15 cellular contexts compared by ENCODE assay signal in the genomic region with DNA sequence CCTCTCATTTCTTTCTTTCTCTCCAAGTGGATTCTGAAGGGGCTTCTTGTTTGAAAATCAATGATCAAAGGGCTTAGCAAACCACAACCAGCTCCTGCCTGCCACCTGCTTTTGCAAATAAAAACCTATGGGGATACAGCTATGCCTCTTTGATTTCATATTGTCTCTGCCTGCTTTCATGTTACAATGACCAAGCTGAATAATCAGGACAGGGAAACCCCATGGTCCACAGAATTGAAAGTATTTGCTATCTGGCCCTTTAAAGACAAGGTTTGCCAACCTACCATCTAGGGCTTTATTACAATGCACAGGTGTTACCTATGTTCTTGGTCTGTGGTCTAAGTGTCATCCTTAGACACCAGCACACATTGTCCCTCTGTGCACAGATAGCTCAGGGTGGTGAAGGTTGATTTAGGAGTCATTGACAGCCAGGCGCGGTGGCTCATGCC. TPM values are rescaled to one million over a fixed set of nuclear protein-coding genes. Genes with fewer than 3 reads are reported as not detected.
DNase-seq lines count a peak whose midpoint lies in the region; ATAC-seq lines count a peak whose summit lies in the region.
"Had no signal": no experiment of that assay in that cellular context is flagged by ENCODE, and none has a peak within 500 bp of the region (broad histone marks: within the 10 kb centered on the region; RNA-seq: fewer than 3 reads in every experiment).

No MANE protein-coding gene starts in this region.

- no peak overlapping the region for H2AFZ ChIP-seq in trophoblast cell (ENCODE audit: insufficient read depth, low read length, poor library complexity)

- H3K18ac ChIP-seq in trophoblast cell (ENCODE audit: low read length), result no peak overlapping the region

- H3K27ac Mint-ChIP-seq in activated T-cell treated with anti-CD3 and anti-CD28 coated beads, Interleukin-2, amount 50 U/mL, for 72 hours, result peak overlapping the region; percentile 16
- no peak overlapping the region for H3K27ac Mint-ChIP-seq in activated T-cell treated with anti-CD3 and anti-CD28 coated beads, Interleukin-2, amount 50 U/mL, for 24 hours
- peak overlapping the region; percentile 93 for H3K27ac Mint-ChIP-seq in activated T-helper 17 cell treated with anti-CD3 and anti-CD28 coated beads, Interleukin-2, amount 50 U/mL, for 72 hours
- H3K27ac Mint-ChIP-seq: T-helper 17 cell had no signal

- H3K4me3 Mint-ChIP-seq in activated T-cell treated with anti-CD3 and anti-CD28 coated beads, Interleukin-2, amount 50 U/mL, for 72 hours, result peak overlapping the region; percentile 3 to 7
- H3K4me3 Mint-ChIP-seq in activated T-cell treated with anti-CD3 and anti-CD28 coated beads, Interleukin-2, amount 50 U/mL, for 24 hours, result no peak overlapping the region
- peak overlapping the region; percentile 69 for H3K4me3 Mint-ChIP-seq in activated T-helper 17 cell treated with anti-CD3 and anti-CD28 coated beads, Interleukin-2, amount 50 U/mL, for 72 hours
- H3K4me3 Mint-ChIP-seq: T-helper 17 cell, type B pancreatic cell had no signal

- DNase-seq in activated T-cell treated with anti-CD3 and anti-CD28 coated beads, Interleukin-2, amount 50 U/mL, for 72 hours, result peak in 1 of 2 donors; percentile 8
- no peak for DNase-seq in activated T-cell treated with anti-CD3 and anti-CD28 coated beads, Interleukin-2, amount 50 U/mL, for 24 hours
- no peak for DNase-seq in stimulated activated naive CD8-positive, alpha-beta T cell treated with anti-CD3 and anti-CD28 coated beads, Interleukin-15, Interleukin-2, amounts not matched to agents 100 U/mL and 50 U/mL, for 24 hours
- DNase-seq in effector CD8-positive, alpha-beta T cell (lab: John Stamatoyannopoulos, UW), result no peak
- DNase-seq in trophoblast cell (no peak), Kasumi-1 (lab: John Stamatoyannopoulos, UW) (no peak)
- DNase-seq: activated CD4-positive, alpha-beta T cell treated with anti-CD3 and anti-CD28 coated beads for 48 hours; KG1; NCI-H1436 treated with DMSO at 0.1 percent for 48 hours; NCI-H82; ovary; T-helper 17 cell had no signal

- peaks cover 3% of the 10 kb centered on the region for H3K79me1 ChIP-seq in trophoblast cell (ENCODE audit: low read length)

- H3K27ac ChIP-seq in trophoblast cell (ENCODE audit: low read depth, low read length), result no peak overlapping the region
- H3K27ac ChIP-seq: ovary had no signal

- H3K4me1 Mint-ChIP-seq in activated T-cell treated with anti-CD3 and anti-CD28 coated beads, Interleukin-2, amount 50 U/mL, for 72 hours (ENCODE audit: low read depth), result peaks cover 48% of the 10 kb centered on the region
- peaks cover 39% of the 10 kb centered on the region for H3K4me1 Mint-ChIP-seq in activated T-cell treated with anti-CD3 and anti-CD28 coated beads, Interleukin-2, amount 50 U/mL, for 24 hours (ENCODE audit: low read depth)
- H3K4me1 Mint-ChIP-seq in activated T-helper 17 cell treated with anti-CD3 and anti-CD28 coated beads, Interleukin-2, amount 50 U/mL, for 72 hours, result peaks cover 23% of the 10 kb centered on the region

- H2BK12ac ChIP-seq in trophoblast cell (ENCODE audit: low read length), result no peak overlapping the region

- H3K79me2 ChIP-seq in trophoblast cell (ENCODE audit: control insufficient read depth, insufficient read depth, low read length, poor library complexity), result peaks cover 1% of the 10 kb centered on the region

- no peak overlapping the region for H2BK120ac ChIP-seq in trophoblast cell (ENCODE audit: insufficient read depth, low read length, poor library complexity)

- no peaks in the 10 kb centered on the region for H3K27me3 Mint-ChIP-seq in activated T-cell treated with anti-CD3 and anti-CD28 coated beads, Interleukin-2, amount 50 U/mL, for 72 hours (ENCODE audit: low read depth)
- H3K27me3 Mint-ChIP-seq in activated T-cell treated with anti-CD3 and anti-CD28 coated beads, Interleukin-2, amount 50 U/mL, for 24 hours, result no peaks in the 10 kb centered on the region
- H3K27me3 Mint-ChIP-seq in activated T-helper 17 cell treated with anti-CD3 and anti-CD28 coated beads, Interleukin-2, amount 50 U/mL, for 72 hours, result no peaks in the 10 kb centered on the region
- H3K27me3 Mint-ChIP-seq: T-helper 17 cell, type B pancreatic cell had no signal

- no peak overlapping the region for H3K23ac ChIP-seq in trophoblast cell (ENCODE audit: low read length)

- H3K4ac ChIP-seq in trophoblast cell (ENCODE audit: low read depth, low read length), result no peak overlapping the region

- no peak overlapping the region for H2AK5ac ChIP-seq in trophoblast cell (ENCODE audit: low read length)

- H3K14ac ChIP-seq in trophoblast cell (ENCODE audit: low read length), result no peak overlapping the region

- WGBS in trophoblast cell (ENCODE audit: extremely low coverage, insufficient coverage, insufficient read length), result no CpG with 5 or more reads among the region's 2 CpGs

- no peak overlapping the region for H3K4me2 ChIP-seq in trophoblast cell (ENCODE audit: low read length)

- H3K9ac ChIP-seq in trophoblast cell (ENCODE audit: low read length), result no peak overlapping the region

- H3K36me3 Mint-ChIP-seq in activated T-cell treated with anti-CD3 and anti-CD28 coated beads, Interleukin-2, amount 50 U/mL, for 72 hours (ENCODE audit: insufficient read depth in 2 of 2), result no peaks in the 10 kb centered on the region
- H3K36me3 Mint-ChIP-seq in activated T-cell treated with anti-CD3 and anti-CD28 coated beads, Interleukin-2, amount 50 U/mL, for 24 hours (ENCODE audit: low read depth), result no peaks in the 10 kb centered on the region
- peaks cover 8% of the 10 kb centered on the region for H3K36me3 Mint-ChIP-seq in activated T-helper 17 cell treated with anti-CD3 and anti-CD28 coated beads, Interleukin-2, amount 50 U/mL, for 72 hours (ENCODE audit: low read depth)
- H3K36me3 Mint-ChIP-seq: type B pancreatic cell had no signal

- no peaks in the 10 kb centered on the region for H3K27me3 ChIP-seq in trophoblast cell (ENCODE audit: insufficient read depth, low read length)
- H3K27me3 ChIP-seq: ovary had no signal

- H4K12ac ChIP-seq in trophoblast cell (ENCODE audit: low read depth, low read length), result no peak overlapping the region

- H4K8ac ChIP-seq in trophoblast cell (ENCODE audit: low read depth, low read length), result no peak overlapping the region

- no peaks in the 10 kb centered on the region for H3K9me3 ChIP-seq in trophoblast cell (ENCODE audit: insufficient read depth, low read depth, low read length)
- H3K9me3 ChIP-seq: ovary had no signal

- H3K9me3 Mint-ChIP-seq in activated T-cell treated with anti-CD3 and anti-CD28 coated beads, Interleukin-2, amount 50 U/mL, for 72 hours, result no peaks in the 10 kb centered on the region
- no peaks in the 10 kb centered on the region for H3K9me3 Mint-ChIP-seq in activated T-cell treated with anti-CD3 and anti-CD28 coated beads, Interleukin-2, amount 50 U/mL, for 24 hours
- no peaks in the 10 kb centered on the region for H3K9me3 Mint-ChIP-seq in activated T-helper 17 cell treated with anti-CD3 and anti-CD28 coated beads, Interleukin-2, amount 50 U/mL, for 72 hours
- H3K9me3 Mint-ChIP-seq: type B pancreatic cell had no signal

- ATAC-seq in activated T-cell treated with anti-CD3 and anti-CD28 coated beads, Interleukin-2, amount 50 U/mL, for 72 hours (replicated peaks in 1 of 2), result peak; percentile 59 to 73
- peak; percentile 41 for ATAC-seq in GM21786 (IDR thresholded peaks at IDR 0.05; ENCODE audit: unreplicated experiment)
- peak; percentile 71 for ATAC-seq in activated T-helper 17 cell treated with anti-CD3 and anti-CD28 coated beads, Interleukin-2, amount 50 U/mL, for 72 hours (replicated peaks)
- peak; percentile 51 for ATAC-seq in stimulated activated naive CD8-positive, alpha-beta T cell treated with anti-CD3 and anti-CD28 coated beads, Interleukin-15, Interleukin-2, amounts not matched to agents 100 U/mL and 50 U/mL, for 24 hours
- ATAC-seq: T-helper 17 cell had no signal

- no peak overlapping the region for H4K91ac ChIP-seq in trophoblast cell (ENCODE audit: low read depth, low read length)

- H3K4me3 ChIP-seq in trophoblast cell (ENCODE audit: low read depth, low read length), result no peak overlapping the region
- H3K4me3 ChIP-seq: ovary had no signal

- H2BK5ac ChIP-seq in trophoblast cell (ENCODE audit: low read depth, low read length, poor library complexity), result no peak overlapping the region

- no peaks in the 10 kb centered on the region for H3K36me3 ChIP-seq in trophoblast cell (ENCODE audit: control insufficient read depth in 1 of 2, insufficient read depth in 2 of 2, low read length in 2 of 2)
- H3K36me3 ChIP-seq: ovary had no signal

- H3K4me1 ChIP-seq in trophoblast cell (ENCODE audit: control insufficient read depth in 1 of 2, insufficient read depth in 2 of 2, low read length in 2 of 2), result peaks cover under 1 to 3% of the 10 kb centered on the region in 2 experiments

RNA-seq across cellular contexts. Expression of gene PLIN2, which starts 28.8 kb away (rescaled TPM):
- 10 to 100 TPM; 76.4 to 84.0 TPM for total RNA-seq in activated T-cell treated with anti-CD3 and anti-CD28 coated beads, Interleukin-2, amount 50 U/mL, for 72 hours
- total RNA-seq in activated T-helper 17 cell treated with anti-CD3 and anti-CD28 coated beads, Interleukin-2, amount 50 U/mL, for 72 hours, result 100 to 1,000 TPM; 114 to 136 TPM
- 188 and 192 TPM in 2 replicates for polyA plus RNA-seq in trophoblast cell (2013)

RNA-seq across cellular contexts. Expression of gene HAUS6, which starts 53.3 kb away (rescaled TPM):
- 10 to 100 TPM; 32.8 to 33.4 TPM for total RNA-seq in activated T-cell treated with anti-CD3 and anti-CD28 coated beads, Interleukin-2, amount 50 U/mL, for 72 hours
- 10 to 100 TPM; 27.8 to 38.0 TPM for total RNA-seq in activated T-helper 17 cell treated with anti-CD3 and anti-CD28 coated beads, Interleukin-2, amount 50 U/mL, for 72 hours
- polyA plus RNA-seq in trophoblast cell (2013), result 12.9 and 13.2 TPM in 2 replicates
